ENCODE assay signal across 21 cellular contexts in genomic region chr6:116403205-116403604, GRCh38. TPM values are rescaled to one million over a fixed set of nuclear protein-coding genes. Genes with fewer than 3 reads are reported as not detected.
DNase-seq lines count a peak whose midpoint lies in the region; ATAC-seq, FAIRE-seq and TF ChIP-seq lines count a peak whose summit lies in the region.
"Had no signal": no experiment of that assay in that cellular context is flagged by ENCODE, and none has a peak within 500 bp of the region (broad histone marks: within the 10 kb centered on the region; RNA-seq: fewer than 3 reads in every experiment).

No MANE protein-coding gene starts in this region.

- H3K4me1 ChIP-seq in OCI-LY3 (ENCODE audit: low read length) (peaks cover 69% of the 10 kb centered on the region), K562 (replicated peaks in 1 of 2; ENCODE audit: control insufficient read depth in 2 of 2, insufficient read depth in 2 of 2, low read length in 2 of 2) (peaks cover 2 to 9% of the 10 kb centered on the region in 2 experiments; a peak in 2 of 5 replicates), kidney (ENCODE audit: control insufficient read depth in 1 of 2, insufficient read depth in 1 of 2, low read depth in 1 of 2, low read length in 2 of 2) (peaks cover 2 to 4% of the 10 kb centered on the region in 2 donors), HepG2 (ENCODE audit: insufficient read depth, low read length) (peaks cover 5% of the 10 kb centered on the region), psoas muscle (peaks cover 36% of the 10 kb centered on the region)

- no peak for ATAC-seq in K562
- ATAC-seq in HepG2, result no peak
- no peak for ATAC-seq in psoas muscle
- ATAC-seq: A549, GM23338 had no signal

- DNase-seq in K562 (ENCODE audit: extremely low read depth in 1 of 4, low spot score in 3 of 4), result no peak
- DNase-seq in kidney, result no peak
- no peak for DNase-seq in DMS79 (lab: John Stamatoyannopoulos, UW)
- DNase-seq in NCI-H524 (lab: John Stamatoyannopoulos, UW), result no peak
- DNase-seq in HepG2 (ENCODE audit: low spot score), result no peak
- DNase-seq in psoas muscle, result no peak
- DNase-seq: AML-193; Caco-2; CD4-positive, alpha-beta T cell; DMS153; DMS79 treated with DMSO at 0.1 percent for 48 hours; HCEC 1CT; KG1 had no signal

- in situ Hi-C loops in K562 (cut with MboI) (no loop called here), HepG2 (cut with HindIII; ENCODE audit: extremely low pct_ligation_motif_present, low pct_unique_long_range_greater_than_20kb) (no loop called here)

- TF ChIP-seq POLR2A in K562 (conservative IDR thresholded peaks at IDR 0.05) (no peak), HepG2 (IDR thresholded peaks at IDR 0.05; ENCODE audit: insufficient read depth in 1 of 2, low read depth in 2 of 2, low read length in 2 of 2) (no peak)

- no peak for TF ChIP-seq CTCF in OCI-LY3 (IDR thresholded peaks at IDR 0.05; ENCODE audit: low read depth, low read length)
- TF ChIP-seq CTCF in K562 (IDR thresholded peaks at IDR 0.05 in 2 of 3, conservative IDR thresholded peaks at IDR 0.05 in 1 of 3; ENCODE audit: insufficient read depth in 2 of 3, low read depth in 1 of 3, low read length in 3 of 3), result no peak
- TF ChIP-seq CTCF in kidney (IDR thresholded peaks at IDR 0.05; ENCODE audit: borderline replicate concordance, extremely low read depth, insufficient read depth), result no peak
- TF ChIP-seq CTCF in HepG2 (CRISPR knock-in tag; IDR thresholded peaks at IDR 0.05), result no peak
- TF ChIP-seq CTCF in psoas muscle (IDR thresholded peaks at IDR 0.05), result no peak

- peak; percentile 86 for FAIRE-seq in G401.6 (lab: Jason Lieb, UNC)
- FAIRE-seq in K562 (lab: Jason Lieb, UNC), result no peak
- peak; percentile 45 for FAIRE-seq in kidney (lab: Jason Lieb, UNC)
- FAIRE-seq in HepG2 (lab: Jason Lieb, UNC), result no peak
- FAIRE-seq: A549, H54 had no signal

- H3K36me3 ChIP-seq in OCI-LY3 (replicated peaks; ENCODE audit: low read depth, low read length) (peaks cover 21% of the 10 kb centered on the region), K562 (ENCODE audit: control insufficient read depth, insufficient read depth, low read length) (no peaks in the 10 kb centered on the region), kidney (ENCODE audit: control insufficient read depth in 1 of 2, insufficient read depth in 2 of 2, low read length in 2 of 2) (no peaks in the 10 kb centered on the region), HepG2 (replicated peaks in 1 of 2; ENCODE audit: control insufficient read depth in 1 of 2, insufficient read depth in 2 of 2, low read length in 2 of 2) (no peaks in the 10 kb centered on the region), psoas muscle (ENCODE audit: insufficient read depth in 1 of 2, low read depth in 1 of 2) (peaks cover 0 to 4% of the 10 kb centered on the region in 2 donors)

- intact Hi-C loops in K562 (cut with micrococcal nuclease), result no loop called here
- intact Hi-C loops in kidney (cut with DNase I), result no loop called here
- intact Hi-C loops in HepG2 (cut with micrococcal nuclease; ENCODE audit: unreplicated experiment), result no loop called here
- intact Hi-C loops in psoas muscle (cut with DNase I), result no loop called here

- TF ChIP-seq EP300 in K562 (IDR thresholded peaks at IDR 0.05; ENCODE audit: low read length) (no peak), HepG2 (IDR thresholded peaks at IDR 0.05; ENCODE audit: low read depth in 2 of 2, low read length in 2 of 2) (no peak), HepG2 (CRISPR knock-in tag; IDR thresholded peaks at IDR 0.05; ENCODE audit: borderline replicate concordance) (no peak)

- H3K4me2 ChIP-seq in OCI-LY3 (ENCODE audit: low read length) (peak overlapping the region; percentile 85), K562 (ENCODE audit: insufficient read depth, low read length) (no peak overlapping the region), HepG2 (ENCODE audit: low read depth, low read length) (no peak overlapping the region)
- H3K4me2 ChIP-seq: A549, GM23338 had no signal

- no peak overlapping the region for H2AFZ ChIP-seq in OCI-LY3 (ENCODE audit: low read depth, low read length)
- H2AFZ ChIP-seq in K562 (ENCODE audit: low read depth, low read length), result peak overlapping the region; percentile 23; the same call in 1 of the 2 replicates
- no peak overlapping the region for H2AFZ ChIP-seq in HepG2 (ENCODE audit: low read length)
- H2AFZ ChIP-seq: GM23338 had no signal

- H3K9ac ChIP-seq in OCI-LY3 (ENCODE audit: low read length), result no peak overlapping the region
- no peak overlapping the region for H3K9ac ChIP-seq in K562 (ENCODE audit: insufficient read depth in 1 of 2, low read depth in 2 of 2, low read length in 2 of 2)
- H3K9ac ChIP-seq in kidney (ENCODE audit: low read length in 2 of 2), result no peak overlapping the region
- no peak overlapping the region for H3K9ac ChIP-seq in HepG2 (ENCODE audit: insufficient read depth, low read depth, low read length)

- POLR2A ChIA-PET in K562 (lab: Yijun Ruan, JAX) (interaction anchor here (0.6 to 0.8 kb wide), 2 partner anchors 12 to 213 kb away, joined by 3 to 4 read pairs; no protein-coding TSS in a partner anchor), HepG2 (lab: Yijun Ruan, JAX) (no interaction called here)

- H3K4me3 ChIP-seq in OCI-LY3 (ENCODE audit: low read length) (no peak overlapping the region), K562 (no peak overlapping the region), kidney (ENCODE audit: low read length in 2 of 2) (no peak overlapping the region), HepG2 (replicated peaks in 1 of 3; ENCODE audit: insufficient read depth in 1 of 3, low read depth in 2 of 3, low read length in 3 of 3) (no peak overlapping the region), psoas muscle (no peak overlapping the region)
- H3K4me3 ChIP-seq: A549, GM23338 had no signal

- H3K79me2 ChIP-seq in OCI-LY3 (ENCODE audit: low read length) (peaks cover 92% of the 10 kb centered on the region), K562 (ENCODE audit: control insufficient read depth, insufficient read depth, low read length) (no peaks in the 10 kb centered on the region), HepG2 (ENCODE audit: insufficient read depth, low read length) (no peaks in the 10 kb centered on the region)

- H3K9me1 ChIP-seq in K562 (ENCODE audit: control insufficient read depth, insufficient read depth, low read length), result no peaks in the 10 kb centered on the region

- no TSS peak for BruUV-seq in K562 (replicated peaks; lab: Mats Ljungman, UMichigan)
- BruUV-seq in HepG2 (replicated peaks; lab: Mats Ljungman, UMichigan), result no TSS peak

- 11% methylated on average over 1 of the region's 1 CpG for WGBS in K562 (ENCODE audit: insufficient coverage, low coverage, missing lambda C conversion rate)
- WGBS in HepG2 (ENCODE audit: low lambda C conversion rate), result 0% methylated on average over 1 of the region's 1 CpG
- 67 to 96% (median 74%) methylated on average over 1 of the region's 1 CpG for WGBS in psoas muscle, 3 donors

- TF ChIP-seq RAD21 in K562 (CRISPR knock-in tag; conservative IDR thresholded peaks at IDR 0.05 in 1 of 2, IDR thresholded peaks at IDR 0.05 in 1 of 2) (no peak), HepG2 (CRISPR knock-in tag; IDR thresholded peaks at IDR 0.05) (no peak)

- H3K9me3 ChIP-seq in OCI-LY3 (ENCODE audit: insufficient read depth, low read length) (no peaks in the 10 kb centered on the region), K562 (replicated peaks; ENCODE audit: control insufficient read depth, insufficient read depth, low read depth, low read length) (no peaks in the 10 kb centered on the region), kidney (ENCODE audit: control insufficient read depth in 1 of 2, low read length in 2 of 2) (no peaks in the 10 kb centered on the region), HepG2 (ENCODE audit: low read length) (no peaks in the 10 kb centered on the region), psoas muscle (no peaks in the 10 kb centered on the region)
- H3K9me3 ChIP-seq: A549, Caco-2 had no signal

- CTCF ChIA-PET in K562 (lab: Yijun Ruan, JAX; ENCODE audit: low intra/inter-chr PET ratio) (no interaction called here), HepG2 (lab: Yijun Ruan, JAX; ENCODE audit: low intra/inter-chr PET ratio, low total read pairs) (no interaction called here)

- peaks cover 6% of the 10 kb centered on the region; the same call in 1 of the 2 replicates for H4K20me1 ChIP-seq in OCI-LY3 (ENCODE audit: insufficient read depth, low read length)
- no peaks in the 10 kb centered on the region for H4K20me1 ChIP-seq in K562 (replicated peaks; ENCODE audit: control insufficient read depth, insufficient read depth, low read length)
- no peaks in the 10 kb centered on the region for H4K20me1 ChIP-seq in HepG2 (ENCODE audit: insufficient read depth, low read length)

- H3K27me3 ChIP-seq in OCI-LY3 (ENCODE audit: low read depth, low read length) (no peaks in the 10 kb centered on the region), K562 (ENCODE audit: control insufficient read depth in 2 of 2, insufficient read depth in 2 of 2, low read length in 2 of 2) (peaks cover 0 to 4% of the 10 kb centered on the region in 2 experiments; a peak in 1 of 5 replicates), HepG2 (ENCODE audit: control insufficient read depth in 1 of 2, insufficient read depth in 2 of 2, low read length in 2 of 2) (peaks cover 1 to 11% of the 10 kb centered on the region in 2 experiments; a peak in 1 of 5 replicates), psoas muscle (ENCODE audit: insufficient read depth in 3 of 3, low read length in 2 of 3) (no peaks in the 10 kb centered on the region)

- H3K27ac ChIP-seq in OCI-LY3 (ENCODE audit: low read length) (peak overlapping the region; percentile 100), K562 (ENCODE audit: extremely low read depth, low read depth, low read length) (no peak overlapping the region), kidney (ENCODE audit: low read depth in 2 of 2, low read length in 2 of 2) (no peak overlapping the region), HepG2 (ENCODE audit: extremely low read length, insufficient read depth, low read length) (no peak overlapping the region), psoas muscle (no peak overlapping the region)
- H3K27ac ChIP-seq: A549, C4-2B, HL-60 had no signal

RNA-seq across cellular contexts. Expression of gene DSE, which starts 32.5 kb away (rescaled TPM):
- total RNA-seq in K562 (2011; cell fraction: chromatin; rRNA removed; ENCODE audit: low replicate concordance), result 2.3 and 4.4 TPM in 2 replicates
- total RNA-seq in K562 (2011; cell fraction: nucleolus; rRNA removed), result 1.5 and 2.2 TPM in 2 replicates
- total RNA-seq in K562 (2011; cell fraction: nucleoplasm; rRNA removed), result 3.0 and 6.6 TPM in 2 replicates
- total RNA-seq in K562 (2014; rRNA removed) (0.73 and 1.2 TPM in 2 replicates), K562 (2014; rRNA removed; fragmentation: Illumina TruSeq; extraction: Trizol) (1.6 and 1.7 TPM in 2 replicates), K562 (2015; rRNA removed; fragmentation: Illumina TruSeq; extraction: Trizol) (1.2 and 1.8 TPM in 2 replicates), K562 (2021) (1.2 and 1.4 TPM in 2 replicates), kidney (47.7 TPM), HepG2 (2016; rRNA removed; fragmentation: Illumina TruSeq; extraction: Trizol) (3.8 and 4.6 TPM in 2 replicates), psoas muscle (10 to 100 TPM in 3 of 4 donors, 1 to 10 TPM in 1; 9.6 to 26.7 (median 12.1) TPM)
- polyA plus RNA-seq in K562 (2011; rRNA removed) (0.79 and 1.2 TPM in 2 replicates), K562 (2014; fragmentation: Illumina TruSeq; extraction: Trizol) (0.65 and 0.98 TPM in 2 replicates), K562 (2014; fragmentation: Nextera tagmentation; extraction: Ambion mirVana) (under 1 TPM; 0.49 to 0.78 TPM), K562 (2014; rRNA removed) (0.80 and 0.95 TPM in 2 replicates), kidney (ENCODE audit: insufficient read depth, low read depth, low replicate concordance) (6.9 TPM), HepG2 (2011; rRNA removed) (2.6 and 3.0 TPM in 2 replicates), psoas muscle (1 to 10 TPM; 2.3 to 5.2 (median 3.2) TPM)
- polyA plus RNA-seq in K562 (2011; cell fraction: cytosol; rRNA removed), result 0.28 and 1.2 TPM in 2 replicates
- polyA plus RNA-seq in K562 (2011; cell fraction: nucleus; rRNA removed), result 1.8 and 2.2 TPM in 2 replicates
- polyA plus RNA-seq in K562 (2012), result 0.78 and 0.94 TPM in 2 replicates
- polyA minus RNA-seq in K562 (2011; rRNA and poly(A)+ RNA removed), result 2.8 and 3.1 TPM in 2 replicates
- 0.29 and 3.6 TPM in 2 replicates for polyA minus RNA-seq in K562 (2011; cell fraction: cytosol; rRNA and poly(A)+ RNA removed)
- polyA minus RNA-seq in K562 (2011; cell fraction: nucleus; rRNA and poly(A)+ RNA removed), result 4.3 and 6.0 TPM in 2 replicates
- total RNA-seq in HepG2 (2016; cell fraction: cytosol; rRNA removed; fragmentation: Illumina TruSeq; extraction: Trizol; ENCODE audit: low read depth), result 1.5 and 2.9 TPM in 2 replicates
- total RNA-seq in HepG2 (2016; cell fraction: insoluble cytoplasmic fraction; rRNA removed; fragmentation: Illumina TruSeq; extraction: Trizol), result 4.2 and 4.4 TPM in 2 replicates
- total RNA-seq in HepG2 (2016; cell fraction: membrane; rRNA removed; fragmentation: Illumina TruSeq; extraction: Trizol), result 3.7 and 4.2 TPM in 2 replicates
- 10.5 and 11.0 TPM in 2 replicates for total RNA-seq in HepG2 (2016; cell fraction: nucleus; rRNA removed; fragmentation: Illumina TruSeq; extraction: Trizol)
- 1.4 and 1.7 TPM in 2 replicates for polyA plus RNA-seq in HepG2 (2011; cell fraction: cytosol; rRNA removed)
- polyA plus RNA-seq in HepG2 (2011; cell fraction: nucleus; rRNA removed), result 5.1 and 5.5 TPM in 2 replicates
- polyA plus RNA-seq in HepG2 (2012), result 2.5 and 4.2 TPM in 2 replicates
- 0.57 and 0.59 TPM in 2 replicates for polyA plus RNA-seq in HepG2 (2016; cell fraction: cytosol; fragmentation: Illumina TruSeq; extraction: Trizol; ENCODE audit: low read depth)
- 2.2 and 2.4 TPM in 2 replicates for polyA plus RNA-seq in HepG2 (2016; cell fraction: insoluble cytoplasmic fraction; fragmentation: Illumina TruSeq; extraction: Trizol; ENCODE audit: low read depth)
- polyA plus RNA-seq in HepG2 (2016; cell fraction: membrane; fragmentation: Illumina TruSeq; extraction: Trizol; ENCODE audit: low read depth), result 1.0 and 1.1 TPM in 2 replicates
- 4.9 and 5.0 TPM in 2 replicates for polyA plus RNA-seq in HepG2 (2016; cell fraction: nucleus; fragmentation: Illumina TruSeq; extraction: Trizol; ENCODE audit: insufficient read depth, low read depth)
- polyA minus RNA-seq in HepG2 (2011; rRNA and poly(A)+ RNA removed; ENCODE audit: low replicate concordance), result 4.9 and 12.1 TPM in 2 replicates
- 2.1 TPM in 2 replicates for polyA minus RNA-seq in HepG2 (2011; cell fraction: cytosol; rRNA and poly(A)+ RNA removed)
- polyA minus RNA-seq in HepG2 (2011; cell fraction: nucleus; rRNA and poly(A)+ RNA removed), result 21.4 and 23.4 TPM in 2 replicates

RNA-seq across cellular contexts. Expression of gene CALHM6, which starts 58.0 kb away (rescaled TPM):
- total RNA-seq in K562 (2011; cell fraction: chromatin; rRNA removed; ENCODE audit: low replicate concordance), result not detected in 2 replicates
- total RNA-seq in K562 (2011; cell fraction: nucleolus; rRNA removed), result not detected in 2 replicates
- not detected in 2 replicates for total RNA-seq in K562 (2011; cell fraction: nucleoplasm; rRNA removed)
- not detected in 2 replicates for total RNA-seq in K562 (2014; rRNA removed)
- not detected in 2 replicates for total RNA-seq in K562 (2014; rRNA removed; fragmentation: Illumina TruSeq; extraction: Trizol)
- not detected in 2 replicates for total RNA-seq in K562 (2015; rRNA removed; fragmentation: Illumina TruSeq; extraction: Trizol)
- total RNA-seq in K562 (2021), result not detected in 2 replicates
- polyA plus RNA-seq in K562 (2011; rRNA removed), result 0.24 TPM in 1 of 2 replicates, not detected in the other
- not detected in 2 replicates for polyA plus RNA-seq in K562 (2011; cell fraction: cytosol; rRNA removed)
- not detected in 2 replicates for polyA plus RNA-seq in K562 (2011; cell fraction: nucleus; rRNA removed)
- not detected in 2 replicates for polyA plus RNA-seq in K562 (2012)
- not detected in 2 replicates for polyA plus RNA-seq in K562 (2014; fragmentation: Illumina TruSeq; extraction: Trizol)
- not detected for polyA plus RNA-seq in K562 (2014; fragmentation: Nextera tagmentation; extraction: Ambion mirVana)
- polyA plus RNA-seq in K562 (2014; rRNA removed), result not detected in 2 replicates
- polyA minus RNA-seq in K562 (2011; rRNA and poly(A)+ RNA removed), result not detected in 2 replicates
- polyA minus RNA-seq in K562 (2011; cell fraction: cytosol; rRNA and poly(A)+ RNA removed), result not detected in 2 replicates
- polyA minus RNA-seq in K562 (2011; cell fraction: nucleus; rRNA and poly(A)+ RNA removed), result not detected in 2 replicates
- total RNA-seq in kidney, result 8.2 TPM
- polyA plus RNA-seq in kidney (ENCODE audit: insufficient read depth, low read depth, low replicate concordance), result 2.4 TPM
- total RNA-seq in HepG2 (2016; rRNA removed; fragmentation: Illumina TruSeq; extraction: Trizol), result not detected in 2 replicates
- total RNA-seq in HepG2 (2016; cell fraction: cytosol; rRNA removed; fragmentation: Illumina TruSeq; extraction: Trizol; ENCODE audit: low read depth), result not detected in 2 replicates
- total RNA-seq in HepG2 (2016; cell fraction: insoluble cytoplasmic fraction; rRNA removed; fragmentation: Illumina TruSeq; extraction: Trizol), result not detected in 2 replicates
- total RNA-seq in HepG2 (2016; cell fraction: membrane; rRNA removed; fragmentation: Illumina TruSeq; extraction: Trizol), result not detected in 2 replicates
- not detected in 2 replicates for total RNA-seq in HepG2 (2016; cell fraction: nucleus; rRNA removed; fragmentation: Illumina TruSeq; extraction: Trizol)
- polyA plus RNA-seq in HepG2 (2011; rRNA removed), result not detected in 2 replicates
- not detected in 2 replicates for polyA plus RNA-seq in HepG2 (2011; cell fraction: cytosol; rRNA removed)
- not detected in 2 replicates for polyA plus RNA-seq in HepG2 (2011; cell fraction: nucleus; rRNA removed)
- not detected in 2 replicates for polyA plus RNA-seq in HepG2 (2012)
- polyA plus RNA-seq in HepG2 (2016; cell fraction: cytosol; fragmentation: Illumina TruSeq; extraction: Trizol; ENCODE audit: low read depth), result not detected in 2 replicates
- polyA plus RNA-seq in HepG2 (2016; cell fraction: insoluble cytoplasmic fraction; fragmentation: Illumina TruSeq; extraction: Trizol; ENCODE audit: low read depth), result not detected in 2 replicates
- not detected in 2 replicates for polyA plus RNA-seq in HepG2 (2016; cell fraction: membrane; fragmentation: Illumina TruSeq; extraction: Trizol; ENCODE audit: low read depth)
- not detected in 2 replicates for polyA plus RNA-seq in HepG2 (2016; cell fraction: nucleus; fragmentation: Illumina TruSeq; extraction: Trizol; ENCODE audit: insufficient read depth, low read depth)
- polyA minus RNA-seq in HepG2 (2011; rRNA and poly(A)+ RNA removed; ENCODE audit: low replicate concordance), result not detected in 2 replicates
- polyA minus RNA-seq in HepG2 (2011; cell fraction: cytosol; rRNA and poly(A)+ RNA removed), result not detected in 2 replicates
- not detected in 2 replicates for polyA minus RNA-seq in HepG2 (2011; cell fraction: nucleus; rRNA and poly(A)+ RNA removed)
- under 1 TPM in 3 of 4 donors, not detected in 1; 0.50 to 0.84 (median 0.61) TPM for total RNA-seq in psoas muscle
- 1 to 10 TPM in 2 of 3 donors, under 1 TPM in 1; 0.97 to 2.1 (median 1.1) TPM for polyA plus RNA-seq in psoas muscle
- total RNA-seq: Caco-2, G401 had no signal
